3 cellular contexts compared by ENCODE assay signal in genomic region chr1:101150266-101150665, GRCh38.
TF ChIP-seq lines count a peak whose summit lies in the region.

No MANE protein-coding gene starts in this region.

TF ChIP-seq in SK-N-SH, 30 proteins besides CTCF, POLR2A, EP300 and RAD21 (continued from another document):
- TF ChIP-seq MXI1 (IDR thresholded peaks at IDR 0.05; ENCODE audit: low read depth, low read length) (no peak), RXRA (IDR thresholded peaks at IDR 0.05; ENCODE audit: borderline replicate concordance, low read depth) (no peak)

TF ChIP-seq in SK-N-SH treated with all-trans-retinoic acid at 6 μM for 48 hours, 23 proteins besides CTCF, POLR2A, EP300 and RAD21 (continued from another document):
- no peak for TF ChIP-seq SNAI2 (CRISPR knock-in tag; IDR thresholded peaks at IDR 0.05)
- no peak for TF ChIP-seq ZFP30 (CRISPR knock-in tag; IDR thresholded peaks at IDR 0.05)
- TF ChIP-seq TOX (CRISPR knock-in tag; IDR thresholded peaks at IDR 0.05; ENCODE audit: borderline replicate concordance) = no peak
- no peak for TF ChIP-seq PATZ1 (CRISPR knock-in tag; IDR thresholded peaks at IDR 0.05; ENCODE audit: borderline replicate concordance)
- no peak for TF ChIP-seq ZNF70 (CRISPR knock-in tag; IDR thresholded peaks at IDR 0.05)
- TF ChIP-seq TSHZ2 (CRISPR knock-in tag; IDR thresholded peaks at IDR 0.05) = no peak
- no peak for TF ChIP-seq RARB (CRISPR knock-in tag; IDR thresholded peaks at IDR 0.05)
- no peak for TF ChIP-seq CSRNP3 (CRISPR knock-in tag; IDR thresholded peaks at IDR 0.05)
- TF ChIP-seq CSDC2 (CRISPR knock-in tag; IDR thresholded peaks at IDR 0.05) = no peak
- TF ChIP-seq CREB5 (CRISPR knock-in tag; IDR thresholded peaks at IDR 0.05; ENCODE audit: low read depth) = no peak
- no peak for TF ChIP-seq PPARA (CRISPR knock-in tag; IDR thresholded peaks at IDR 0.05; ENCODE audit: borderline replicate concordance)
TF ChIP-seq in SK-N-SH treated with all-trans-retinoic acid at 6 μM for 48 hours: peak in this region for 0.

TF ChIP-seq in endothelial cell of umbilical vein, 7 proteins besides CTCF, POLR2A, EP300 and RAD21 (continued from another document):
- TF ChIP-seq MAX (IDR thresholded peaks at IDR 0.05; ENCODE audit: insufficient read depth, insufficient read length) (no peak), EZH2 (IDR thresholded peaks at IDR 0.05; ENCODE audit: borderline replicate concordance, low read depth, low read length, severe bottlenecking) (no peak), POLR2AphosphoS5 (IDR thresholded peaks at IDR 0.05; ENCODE audit: insufficient read depth, low read depth, low read length) (no peak), MYC (IDR thresholded peaks at IDR 0.05; ENCODE audit: low read depth, low read length) (no peak), JUN (IDR thresholded peaks at IDR 0.05; ENCODE audit: borderline replicate concordance, insufficient read depth, insufficient read length, low read depth) (no peak), FOS (IDR thresholded peaks at IDR 0.05; ENCODE audit: borderline replicate concordance, insufficient read depth, low read length) (no peak)
